8 cellular contexts compared by ENCODE assay signal in genomic region chr2:88329815-88330603, GRCh38.
DNase-seq lines count a peak whose midpoint lies in the region; ATAC-seq and TF ChIP-seq lines count a peak whose summit lies in the region.

No MANE protein-coding gene starts in this region.

- no peak overlapping the region for H3K4me3 Mint-ChIP-seq in brain

- no peaks in the 10 kb centered on the region for H3K36me3 Mint-ChIP-seq in brain

- no peaks in the 10 kb centered on the region for H3K27me3 ChIP-seq in right cardiac atrium (ENCODE audit: control insufficient read depth, insufficient read depth)

- ATAC-seq in GM21825 (IDR thresholded peaks at IDR 0.05; ENCODE audit: unreplicated experiment) (peak; percentile 79), right cardiac atrium (no peak)

- no peaks in the 10 kb centered on the region for H3K9me3 ChIP-seq in right cardiac atrium (ENCODE audit: control insufficient read depth, low read length)

- H3K4me3 ChIP-seq in right cardiac atrium (ENCODE audit: low read length): no peak overlapping the region

- H3K27ac ChIP-seq in right cardiac atrium (ENCODE audit: low read length): no peak overlapping the region

- H3K4me1 Mint-ChIP-seq in brain: peaks cover 5% of the 10 kb centered on the region

- intact Hi-C loops in right cardiac atrium (cut with DNase I): no loop called here

- WGBS in right cardiac atrium: 60% methylated on average over 8 of the region's 8 CpGs

- peaks cover 4% of the 10 kb centered on the region for H3K27me3 Mint-ChIP-seq in brain

- H3K9me3 Mint-ChIP-seq in brain: peaks cover 0 to 6% (median 2%) of the 10 kb centered on the region in 5 experiments

- no peaks in the 10 kb centered on the region for H3K4me1 ChIP-seq in right cardiac atrium (ENCODE audit: control insufficient read depth, insufficient read depth, low read length)

- H3K27ac Mint-ChIP-seq in brain: peak overlapping the region in 3 of 5 experiments; percentile 4 to 53 (median 31)

- TF ChIP-seq CTCF in brain (conservative IDR thresholded peaks at IDR 0.05): no peak

- DNase-seq in ELF-1 (ENCODE audit: low read depth, low spot score): peak; percentile 97
- DNase-seq in HuH-7 (ENCODE audit: low spot score): peak; percentile 68
- DNase-seq in NCI-H510A treated with DMSO at 0.1 percent for 48 hours (lab: John Stamatoyannopoulos, UW): no peak
- DNase-seq in HT-29 (ENCODE audit: low spot score): no peak
- DNase-seq in right cardiac atrium: no peak
- no peak for DNase-seq in activated naive CD4-positive, alpha-beta T cell (lab: John Stamatoyannopoulos, UW)

Comparison
In these comparisons a context has a peak if more than half of its experiments do, and no peak if none do; other contexts are left out.
1. DNase-seq: peak in ELF-1 (single experiment) and HuH-7 (single experiment); none in NCI-H510A treated with DMSO at 0.1 percent for 48 hours (single experiment), HT-29 (single experiment), right cardiac atrium (0 of 3) and activated naive CD4-positive, alpha-beta T cell (0 of 4).